In the genomic region with DNA sequence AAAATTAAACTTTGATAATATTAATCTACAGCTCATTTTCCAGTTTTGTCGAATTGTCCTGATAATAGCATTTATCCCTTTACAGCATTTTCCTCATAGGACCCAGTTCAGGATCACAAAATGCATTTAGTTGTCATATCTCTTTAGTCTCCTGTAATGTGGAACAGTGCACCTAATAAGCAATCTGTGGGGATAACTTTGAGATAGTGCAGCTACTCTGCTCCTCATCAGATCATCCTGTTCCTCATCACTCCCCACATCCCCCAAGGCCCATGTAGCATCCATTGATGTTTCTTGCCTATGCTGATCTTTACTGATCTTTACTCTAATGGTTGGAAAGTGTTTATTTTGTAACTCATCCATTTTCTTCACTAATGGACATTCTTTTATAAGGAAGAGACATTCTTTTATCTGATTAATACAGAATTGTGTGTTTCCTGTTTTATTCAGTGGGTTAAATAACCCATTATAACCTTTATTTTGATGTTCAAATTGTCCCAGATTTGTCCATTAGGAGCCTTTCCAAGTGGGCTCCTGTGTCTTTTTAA, we compare ENCODE assay signal across 1 cellular context.
A peak's percentile ranks its signal among the peaks of the same experiment; 100 is the strongest.
TF ChIP-seq lines count a peak whose summit lies in the region.

No MANE protein-coding gene starts in this region.

TF ChIP-seq in SK-N-SH treated with all-trans-retinoic acid at 6 μM for 48 hours, 23 proteins besides CTCF, POLR2A, EP300 and RAD21 (continued from another document):
- TF ChIP-seq, protein P1, sequence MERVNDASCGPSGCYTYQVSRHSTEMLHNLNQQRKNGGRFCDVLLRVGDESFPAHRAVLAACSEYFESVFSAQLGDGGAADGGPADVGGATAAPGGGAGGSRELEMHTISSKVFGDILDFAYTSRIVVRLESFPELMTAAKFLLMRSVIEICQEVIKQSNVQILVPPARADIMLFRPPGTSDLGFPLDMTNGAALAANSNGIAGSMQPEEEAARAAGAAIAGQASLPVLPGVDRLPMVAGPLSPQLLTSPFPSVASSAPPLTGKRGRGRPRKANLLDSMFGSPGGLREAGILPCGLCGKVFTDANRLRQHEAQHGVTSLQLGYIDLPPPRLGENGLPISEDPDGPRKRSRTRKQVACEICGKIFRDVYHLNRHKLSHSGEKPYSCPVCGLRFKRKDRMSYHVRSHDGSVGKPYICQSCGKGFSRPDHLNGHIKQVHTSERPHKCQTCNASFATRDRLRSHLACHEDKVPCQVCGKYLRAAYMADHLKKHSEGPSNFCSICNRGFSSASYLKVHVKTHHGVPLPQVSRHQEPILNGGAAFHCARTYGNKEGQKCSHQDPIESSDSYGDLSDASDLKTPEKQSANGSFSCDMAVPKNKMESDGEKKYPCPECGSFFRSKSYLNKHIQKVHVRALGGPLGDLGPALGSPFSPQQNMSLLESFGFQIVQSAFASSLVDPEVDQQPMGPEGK (CRISPR knock-in tag; IDR thresholded peaks at IDR 0.05; ENCODE audit: borderline replicate concordance) = no peak
- TF ChIP-seq, protein P2, sequence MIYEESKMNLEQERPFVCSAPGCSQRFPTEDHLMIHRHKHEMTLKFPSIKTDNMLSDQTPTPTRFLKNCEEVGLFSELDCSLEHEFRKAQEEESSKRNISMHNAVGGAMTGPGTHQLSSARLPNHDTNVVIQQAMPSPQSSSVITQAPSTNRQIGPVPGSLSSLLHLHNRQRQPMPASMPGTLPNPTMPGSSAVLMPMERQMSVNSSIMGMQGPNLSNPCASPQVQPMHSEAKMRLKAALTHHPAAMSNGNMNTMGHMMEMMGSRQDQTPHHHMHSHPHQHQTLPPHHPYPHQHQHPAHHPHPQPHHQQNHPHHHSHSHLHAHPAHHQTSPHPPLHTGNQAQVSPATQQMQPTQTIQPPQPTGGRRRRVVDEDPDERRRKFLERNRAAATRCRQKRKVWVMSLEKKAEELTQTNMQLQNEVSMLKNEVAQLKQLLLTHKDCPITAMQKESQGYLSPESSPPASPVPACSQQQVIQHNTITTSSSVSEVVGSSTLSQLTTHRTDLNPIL (CRISPR knock-in tag; IDR thresholded peaks at IDR 0.05; ENCODE audit: low read depth) = peak; percentile 63; the same call in 1 of the 2 replicates
- TF ChIP-seq, protein P3, sequence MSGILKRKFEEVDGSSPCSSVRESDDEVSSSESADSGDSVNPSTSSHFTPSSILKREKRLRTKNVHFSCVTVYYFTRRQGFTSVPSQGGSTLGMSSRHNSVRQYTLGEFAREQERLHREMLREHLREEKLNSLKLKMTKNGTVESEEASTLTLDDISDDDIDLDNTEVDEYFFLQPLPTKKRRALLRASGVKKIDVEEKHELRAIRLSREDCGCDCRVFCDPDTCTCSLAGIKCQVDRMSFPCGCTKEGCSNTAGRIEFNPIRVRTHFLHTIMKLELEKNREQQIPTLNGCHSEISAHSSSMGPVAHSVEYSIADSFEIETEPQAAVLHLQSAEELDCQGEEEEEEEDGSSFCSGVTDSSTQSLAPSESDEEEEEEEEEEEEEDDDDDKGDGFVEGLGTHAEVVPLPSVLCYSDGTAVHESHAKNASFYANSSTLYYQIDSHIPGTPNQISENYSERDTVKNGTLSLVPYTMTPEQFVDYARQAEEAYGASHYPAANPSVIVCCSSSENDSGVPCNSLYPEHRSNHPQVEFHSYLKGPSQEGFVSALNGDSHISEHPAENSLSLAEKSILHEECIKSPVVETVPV (CRISPR knock-in tag; IDR thresholded peaks at IDR 0.05) = peak; percentile 86
- TF ChIP-seq CSDC2 (CRISPR knock-in tag; IDR thresholded peaks at IDR 0.05) (no peak), GLIS3 (CRISPR knock-in tag; IDR thresholded peaks at IDR 0.05) (peak; percentile 86), ZNF8 (CRISPR knock-in tag; IDR thresholded peaks at IDR 0.05) (peak; percentile 11; the same call in 1 of the 2 replicates)
